10 cellular contexts compared by ENCODE assay signal in genomic region chr11:96279018-96279417, GRCh38.
DNase-seq lines count a peak whose midpoint lies in the region; ATAC-seq and TF ChIP-seq lines count a peak whose summit lies in the region.
"Had no signal": no experiment of that assay in that cellular context is flagged by ENCODE, and none has a peak within 500 bp of the region (broad histone marks: within the 10 kb centered on the region; RNA-seq: fewer than 3 reads in every experiment).

No MANE protein-coding gene starts in this region.

- H4K20me1 ChIP-seq in hepatocyte (ENCODE audit: insufficient read depth, poor library complexity, severe bottlenecking) = no peaks in the 10 kb centered on the region

- H3K27me3 ChIP-seq in hepatocyte = no peaks in the 10 kb centered on the region

- no peak overlapping the region for H2AFZ ChIP-seq in hepatocyte

- H3K27ac Mint-ChIP-seq in activated naive CD4-positive, alpha-beta T cell treated with anti-CD3 and anti-CD28 coated beads, Interleukin-2, amount 50 U/mL, for 24 hours = peak overlapping the region; percentile 88

- peak overlapping the region; percentile 57 for H3K4me3 Mint-ChIP-seq in activated naive CD4-positive, alpha-beta T cell treated with anti-CD3 and anti-CD28 coated beads, Interleukin-2, amount 50 U/mL, for 24 hours

- peaks cover 24% of the 10 kb centered on the region for H3K36me3 Mint-ChIP-seq in activated naive CD4-positive, alpha-beta T cell treated with anti-CD3 and anti-CD28 coated beads, Interleukin-2, amount 50 U/mL, for 24 hours

- DNase-seq in activated naive CD4-positive, alpha-beta T cell treated with Interleukin-2 at 50 U/mL for 16 hours = no peak
- DNase-seq in hepatocyte (ENCODE audit: low spot score) = no peak
- no peak for DNase-seq in stimulated activated CD4-positive, alpha-beta T cell treated with anti-CD3 and anti-CD28 coated beads, Interleukin-4, amount 100 ng/mL, for 1 hour
- DNase-seq in mesenteric fat pad (ENCODE audit: low spot score) = no peak
- no peak for DNase-seq in putamen (ENCODE audit: low spot score)
- DNase-seq: activated effector memory CD4-positive, alpha-beta T cell treated with anti-CD3 and anti-CD28 coated beads, Interleukin-2, amount 50 U/mL, for 16 hours had no signal

- no peak for ATAC-seq in HG02588 (IDR thresholded peaks at IDR 0.05; ENCODE audit: unreplicated experiment)

- H3K36me3 ChIP-seq in hepatocyte (replicated peaks; ENCODE audit: insufficient read depth, low read depth) = no peaks in the 10 kb centered on the region

- H3K27me3 Mint-ChIP-seq in activated naive CD4-positive, alpha-beta T cell treated with anti-CD3 and anti-CD28 coated beads, Interleukin-2, amount 50 U/mL, for 24 hours = no peaks in the 10 kb centered on the region

- no peaks in the 10 kb centered on the region for H3K9me3 ChIP-seq in hepatocyte (ENCODE audit: low read depth)

- H3K4me1 Mint-ChIP-seq in activated naive CD4-positive, alpha-beta T cell treated with anti-CD3 and anti-CD28 coated beads, Interleukin-2, amount 50 U/mL, for 24 hours = peaks cover 83% of the 10 kb centered on the region

- H3K79me2 ChIP-seq in hepatocyte = peaks cover 59% of the 10 kb centered on the region

- TF ChIP-seq CTCF in VCaP (conservative IDR thresholded peaks at IDR 0.05) (no peak), hepatocyte (IDR thresholded peaks at IDR 0.05; ENCODE audit: poor library complexity) (no peak)

- peak overlapping the region; percentile 10 for H3K4me2 ChIP-seq in hepatocyte

- no peaks in the 10 kb centered on the region for H3K9me2 ChIP-seq in hepatocyte (replicated peaks; ENCODE audit: insufficient read depth)

- peaks cover 4% of the 10 kb centered on the region for H3K9me3 Mint-ChIP-seq in activated naive CD4-positive, alpha-beta T cell treated with anti-CD3 and anti-CD28 coated beads, Interleukin-2, amount 50 U/mL, for 24 hours

- peaks cover 41% of the 10 kb centered on the region for H3K4me1 ChIP-seq in hepatocyte (ENCODE audit: insufficient read depth)

- WGBS in hepatocyte (ENCODE audit: low lambda C conversion rate, missing lambda C conversion rate) = 71% methylated on average over 3 of the region's 3 CpGs

- H3K4me3 ChIP-seq in hepatocyte = no peak overlapping the region

- H3K27ac ChIP-seq in VCaP = peak overlapping the region; percentile 10; the same call in 1 of the 2 replicates
- peak overlapping the region; percentile 75 for H3K27ac ChIP-seq in hepatocyte
- H3K27ac ChIP-seq: WERI-Rb-1 had no signal
